Comparison of ENCODE assay signal across 25 cellular contexts in the genomic region with DNA sequence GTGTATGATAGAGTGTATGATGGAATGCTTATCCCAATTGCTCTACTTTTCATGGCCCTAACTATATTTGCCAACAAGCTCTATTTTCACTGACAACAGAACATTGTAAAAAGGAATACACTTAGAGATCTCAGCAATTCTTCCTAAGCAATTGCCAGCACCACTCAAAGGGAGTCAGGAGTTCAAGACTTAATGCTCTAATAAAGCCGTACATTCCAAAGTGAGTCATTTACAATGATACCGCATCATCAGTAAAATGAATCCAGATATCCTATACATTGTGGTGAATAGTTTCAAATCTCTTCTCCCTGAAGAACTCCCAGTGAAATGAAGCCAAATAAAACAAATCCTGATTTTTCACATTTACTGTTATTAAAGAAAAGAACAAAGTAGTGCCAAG.
DNase-seq lines count a peak whose midpoint lies in the region; ATAC-seq and TF ChIP-seq lines count a peak whose summit lies in the region.
"Had no signal": no experiment of that assay in that cellular context is flagged by ENCODE, and none has a peak within 500 bp of the region (broad histone marks: within the 10 kb centered on the region; RNA-seq: fewer than 3 reads in every experiment).

No MANE protein-coding gene starts in this region.

- H3K9me2 ChIP-seq in PC-3 (replicated peaks; ENCODE audit: low read length): no peaks in the 10 kb centered on the region

- DNase-seq in EH (ENCODE audit: low read depth) (peak; percentile 78), PC-3 (peak; percentile 74), choroid plexus epithelial cell (ENCODE audit: low read depth) (peak; percentile 46), iris pigment epithelial cell (ENCODE audit: low read depth) (peak; percentile 70), RWPE1 (ENCODE audit: low spot score) (no peak), colonic mucosa (no peak)
- DNase-seq: activated CD4-positive, alpha-beta T cell treated with anti-CD3 and anti-CD28 coated beads for 48 hours; activated naive CD4-positive, alpha-beta T cell; activated T-cell treated with anti-CD3 and anti-CD28 coated beads, Interleukin-2, amount 50 U/mL, for 48 hours; CD8-positive, alpha-beta T cell; effector memory CD4-positive, alpha-beta T cell; left ventricle myocardium inferior; naive thymus-derived CD4-positive, alpha-beta T cell; NCI-H1436; NCI-H2081 treated with DMSO at 0.1 percent for 48 hours; NCI-H345; NCI-H748 treated with DMSO at 0.1 percent for 48 hours; nucleus accumbens; small intestine; stimulated activated CD4-positive, alpha-beta T cell treated with anti-CD3 and anti-CD28 coated beads, Interleukin-2, amount 100 ng/mL, for 48 hours had no signal

- H3F3A ChIP-seq in PC-3 (ENCODE audit: low read length, unreplicated experiment): no peaks in the 10 kb centered on the region

- H3K27ac ChIP-seq in PC-3 (ENCODE audit: low read length) (peak overlapping the region; percentile 75), RWPE1 (no peak overlapping the region), colonic mucosa (no peak overlapping the region)
- H3K27ac ChIP-seq: KMS-11, left ventricle myocardium inferior had no signal

- CTCF ChIA-PET in PC-3 (lab: Charles Lee): no interaction called here
- CTCF ChIA-PET in RWPE1 (lab: Yijun Ruan, JAX): no interaction called here

- no peaks in the 10 kb centered on the region for H3K79me2 ChIP-seq in PC-3 (ENCODE audit: low read length)

- H3K27me3 ChIP-seq in PC-3 (ENCODE audit: low read length) (no peaks in the 10 kb centered on the region), colonic mucosa (no peaks in the 10 kb centered on the region)

- TF ChIP-seq CTCF in PC-3 (conservative IDR thresholded peaks at IDR 0.05; ENCODE audit: low read depth, low read length) (no peak), choroid plexus epithelial cell (conservative IDR thresholded peaks at IDR 0.05; ENCODE audit: low read depth, low read length) (no peak), RWPE1 (conservative IDR thresholded peaks at IDR 0.05; ENCODE audit: low read depth) (no peak), colonic mucosa (IDR thresholded peaks at IDR 0.05) (no peak)

- H3K36me3 ChIP-seq in PC-3 (ENCODE audit: low read depth, low read length) (no peaks in the 10 kb centered on the region), colonic mucosa (no peaks in the 10 kb centered on the region)
- H3K36me3 ChIP-seq: HAP-1, left ventricle myocardium inferior had no signal

- H3K4me3 ChIP-seq in PC-3 (ENCODE audit: low read length) (no peak overlapping the region), choroid plexus epithelial cell (ENCODE audit: low read depth, low read length) (no peak overlapping the region), colonic mucosa (no peak overlapping the region)
- H3K4me3 ChIP-seq: HAP-1, left ventricle myocardium inferior had no signal

- intact Hi-C loops in PC-3 (cut with micrococcal nuclease): loop anchor here (5.0 kb wide), 1 partner anchor 83 kb away; no protein-coding TSS in a partner anchor
- intact Hi-C loops in colonic mucosa (cut with DNase I): no loop called here

- H3K9me3 ChIP-seq in PC-3 (ENCODE audit: low read length): no peaks in the 10 kb centered on the region
- H3K9me3 ChIP-seq in colonic mucosa: no peaks in the 10 kb centered on the region
- H3K9me3 ChIP-seq: HAP-1 had no signal

- POLR2A ChIA-PET in PC-3 (lab: Charles Lee; ENCODE audit: unreplicated experiment): no interaction called here
- POLR2A ChIA-PET in RWPE1 (lab: Yijun Ruan, JAX; ENCODE audit: low non-redundant PET): no interaction called here

- ATAC-seq in PC-3 (peak; percentile 77), GM19328 (IDR thresholded peaks at IDR 0.05; ENCODE audit: unreplicated experiment) (no peak), GM21737 (IDR thresholded peaks at IDR 0.05; ENCODE audit: unreplicated experiment) (no peak)
- ATAC-seq: CD8-positive, alpha-beta T cell; esophagus mucosa; naive thymus-derived CD4-positive, alpha-beta T cell had no signal

- no TSS peak for BruUV-seq in PC-3 (replicated peaks; lab: Mats Ljungman, UMichigan)

- no peaks in the 10 kb centered on the region for H4K20me1 ChIP-seq in PC-3 (ENCODE audit: low read length)

- H3K4me1 ChIP-seq in PC-3 (ENCODE audit: insufficient read depth, low read length): peaks cover 29% of the 10 kb centered on the region
- H3K4me1 ChIP-seq in colonic mucosa: no peaks in the 10 kb centered on the region
- H3K4me1 ChIP-seq: HAP-1, left ventricle myocardium inferior had no signal

- peak overlapping the region; percentile 40 for H3K4me2 ChIP-seq in PC-3 (ENCODE audit: low read length)
- H3K4me2 ChIP-seq: KMS-11 had no signal

- no peak overlapping the region for H3K9ac ChIP-seq in PC-3 (ENCODE audit: low read length)
- no peak overlapping the region for H3K9ac ChIP-seq in colonic mucosa (ENCODE audit: low read depth in 2 of 2, low read length in 2 of 2)
- H3K9ac ChIP-seq: KMS-11 had no signal

- no peak overlapping the region for H2AFZ ChIP-seq in PC-3 (ENCODE audit: low read length)

Comparison
In these comparisons a context has a peak if more than half of its experiments do, and no peak if none do; other contexts are left out.
1. DNase-seq: peak in EH (single experiment), PC-3 (single experiment), choroid plexus epithelial cell (single experiment) and iris pigment epithelial cell (single experiment); none in RWPE1 (single experiment) and colonic mucosa (single experiment).